Comparison of ENCODE assay signal across 20 cellular contexts in genomic region chr9:33228606-33229005, GRCh38. TPM values are rescaled to one million over a fixed set of nuclear protein-coding genes. Genes with fewer than 3 reads are reported as not detected.
"Had no signal": no experiment of that assay in that cellular context is flagged by ENCODE, and none has a peak within 500 bp of the region (broad histone marks: within the 10 kb centered on the region; RNA-seq: fewer than 3 reads in every experiment).

No MANE protein-coding gene starts in this region.

- H3K4me1 ChIP-seq: right lobe of liver had no signal

- H3K9me3 ChIP-seq: left ventricle myocardium inferior, right lobe of liver, spleen, stomach, testis had no signal

- H3K27me3 ChIP-seq: right lobe of liver, spleen, stomach, testis had no signal

- DNase-seq: activated CD4-positive, alpha-beta T cell treated with anti-CD3 and anti-CD28 coated beads for 1 hour; activated CD4-positive, alpha-beta T cell treated with anti-CD3 and anti-CD28 coated beads, Interleukin-2, amount 50 U/mL, for 4 hours; activated naive CD4-positive, alpha-beta T cell treated with anti-CD3 and anti-CD28 coated beads, Interleukin-2, amount 50 U/mL, for 16 hours; activated T-cell treated with anti-CD3 and anti-CD28 coated beads, Interleukin-2, amount 50 U/mL, for 1 hour; hypothalamus; left ventricle myocardium inferior; nucleus accumbens; right lobe of liver; spleen; stomach; T-helper 1 cell; testis had no signal

- H3K27ac ChIP-seq: left ventricle myocardium inferior, right lobe of liver, testis, VCaP had no signal

- H3K4me3 ChIP-seq: left ventricle myocardium inferior, right lobe of liver, spleen, stomach, testis had no signal

- H3K36me3 ChIP-seq: left ventricle myocardium inferior, right lobe of liver, spleen, stomach had no signal

- ATAC-seq: natural killer cell treated with Interleukin-12 subunit alpha and Interleukin-12 subunit beta and Interleukin-15 and Interleukin-18, amount 100 ng/mL, for 72 hours had no signal

RNA-seq across cellular contexts. Expression of gene SPINK4, which starts 11.4 kb away (rescaled TPM):
- total RNA-seq: activated T-helper 2 cell treated with anti-CD3 and anti-CD28 coated beads, Interferon-gamma antibody, Interleukin-2, Interleukin-4, amounts not matched to agents 10 μg/mL and 5 μg/mL and 100 μg/mL, durations not matched to agents 14 hours and 24 hours and 36 hours; astrocyte; esophagus mucosa; kidney epithelial cell; left ventricle myocardium inferior; natural killer cell treated with Interleukin-12 subunit alpha and Interleukin-12 subunit beta and Interleukin-15 and Interleukin-18, amount 100 ng/mL, for 72 hours; pulmonary artery endothelial cell; right lobe of liver; spleen; testis; urinary bladder had no signal
